ENCODE assay signal across 18 cellular contexts in the genomic region with DNA sequence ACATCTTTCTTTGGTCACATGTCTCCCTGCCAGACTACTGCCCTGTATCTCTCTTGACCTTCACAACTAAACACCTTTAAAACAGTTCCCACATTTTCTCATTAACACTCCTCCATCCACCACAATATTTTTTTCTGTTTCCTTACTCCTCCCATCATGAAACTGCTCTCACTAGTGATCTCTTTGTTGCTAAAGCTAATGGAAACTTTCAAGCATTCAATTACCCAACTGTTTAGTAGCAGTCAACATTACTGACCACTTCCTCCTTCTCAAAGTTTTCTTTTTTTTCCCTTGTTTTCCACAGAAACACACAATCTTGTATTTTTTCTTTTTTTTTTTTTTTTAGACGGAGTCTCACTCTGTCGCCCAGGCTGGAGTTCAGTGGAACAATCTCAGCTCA.
"Had no signal": no experiment of that assay in that cellular context is flagged by ENCODE, and none has a peak within 500 bp of the region (broad histone marks: within the 10 kb centered on the region; RNA-seq: fewer than 3 reads in every experiment).

No MANE protein-coding gene starts in this region.

- FAIRE-seq: endometrium, frontal cortex had no signal

- DNase-seq: activated CD4-positive, alpha-beta T cell treated with anti-CD3 and anti-CD28 coated beads, Interleukin-2, amount 50 U/mL, for 1 hour; activated CD4-positive, CD25-positive, alpha-beta regulatory T cell treated with anti-CD3 and anti-CD28 coated beads, Interleukin-2, amount 50 U/mL, for 72 hours; activated CD8-positive, alpha-beta memory T cell treated with anti-CD3 and anti-CD28 coated beads, Interleukin-2, amount 50 U/mL, for 4 hours; activated naive CD4-positive, alpha-beta T cell treated with anti-CD3 and anti-CD28 coated beads for 36 hours; activated naive CD8-positive, alpha-beta T cell treated with anti-CD3 and anti-CD28 coated beads, Interleukin-2, amount 50 U/mL, for 24 hours; activated T-cell treated with anti-CD3 and anti-CD28 coated beads, Interleukin-2, amount 50 U/mL, for 4 hours; anterior cingulate cortex; brain microvascular endothelial cell; cortex of kidney; erythroblast; hypothalamus; islet precursor cell; spleen; stimulated activated CD4-positive, alpha-beta T cell treated with anti-CD3 and anti-CD28 coated beads, Interleukin-4, amount 100 ng/mL, for 4 hours; stimulated activated naive CD4-positive, alpha-beta T cell had no signal

- ATAC-seq: activated naive CD8-positive, alpha-beta T cell treated with anti-CD3 and anti-CD28 coated beads, Interleukin-2, amount 50 U/mL, for 24 hours; activated T-cell treated with anti-CD3 and anti-CD28 coated beads, Interleukin-2, amount 50 U/mL, for 4 hours; natural killer cell treated with Interleukin-12 subunit alpha and Interleukin-12 subunit beta and Interleukin-15 and Interleukin-18, amount 100 ng/mL, for 72 hours had no signal
